Comparison of ENCODE assay signal across 16 cellular contexts in the genomic region with DNA sequence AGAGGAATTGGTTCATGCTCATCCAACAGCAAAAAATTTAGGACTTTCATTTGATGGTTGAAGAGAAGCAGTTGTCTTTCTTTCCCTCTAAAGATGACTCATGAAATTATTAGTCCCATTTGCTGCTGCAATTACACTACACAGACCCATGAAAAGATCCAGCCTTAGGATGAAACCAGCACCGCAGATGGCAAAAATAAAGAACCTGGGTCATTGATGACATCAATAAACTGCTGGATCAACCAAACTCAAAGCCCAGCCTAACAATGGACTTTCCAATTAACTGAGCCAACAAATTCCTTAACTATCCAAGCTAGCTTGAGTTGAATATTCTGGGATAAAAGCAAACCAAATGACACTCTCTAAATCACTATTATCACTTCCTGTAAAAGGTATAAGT. TPM values are rescaled to one million over a fixed set of nuclear protein-coding genes. Genes with fewer than 3 reads are reported as not detected.
A peak's percentile ranks its signal among the peaks of the same experiment; 100 is the strongest.
DNase-seq lines count a peak whose midpoint lies in the region; TF ChIP-seq lines count a peak whose summit lies in the region.
"Had no signal": no experiment of that assay in that cellular context is flagged by ENCODE, and none has a peak within 500 bp of the region (broad histone marks: within the 10 kb centered on the region; RNA-seq: fewer than 3 reads in every experiment).

No MANE protein-coding gene starts in this region.

- peak overlapping the region; percentile 41; the same call in 1 of the 2 replicates for H3K27ac Mint-ChIP-seq in HFFc6
- peak overlapping the region; percentile 60 for H3K27ac Mint-ChIP-seq in dendritic cell treated with granulocyte-macrophage colony-stimulating factor and Interleukin-4, amounts not matched to agents 40 ng/mL and 50 ng/mL, for 4 days
- peak overlapping the region; percentile 57 for H3K27ac Mint-ChIP-seq in neural crest cell (ENCODE audit: unreplicated experiment)
- H3K27ac Mint-ChIP-seq: T-helper 1 cell treated with Interleukin-12 subunit alpha and Interleukin-12 subunit beta and Interleukin-4 antibody, amounts not matched to agents 30 μg/mL and 1 μg/mL, for 36 hours had no signal

- H3K9me3 Mint-ChIP-seq in HFFc6 (no peaks in the 10 kb centered on the region), neural crest cell (no peaks in the 10 kb centered on the region)
- H3K9me3 Mint-ChIP-seq in dendritic cell treated with granulocyte-macrophage colony-stimulating factor and Interleukin-4, amounts not matched to agents 40 ng/mL and 50 ng/mL, for 4 days = peaks cover 12% of the 10 kb centered on the region
- H3K9me3 Mint-ChIP-seq: T-helper 1 cell treated with Interleukin-12 subunit alpha and Interleukin-12 subunit beta and Interleukin-4 antibody, amounts not matched to agents 30 μg/mL and 1 μg/mL, for 36 hours had no signal

- TF ChIP-seq CTCF in HFFc6 (IDR thresholded peaks at IDR 0.05) (no peak), neural crest cell (conservative IDR thresholded peaks at IDR 0.05) (no peak)

- intact Hi-C loops in dendritic cell treated with granulocyte-macrophage colony-stimulating factor and Interleukin-4, amounts not matched to agents 40 ng/mL and 50 ng/mL, for 4 days (cut with micrococcal nuclease) = no loop called here

- H3K27me3 Mint-ChIP-seq in HFFc6 (ENCODE audit: insufficient read depth) (peaks cover 2% of the 10 kb centered on the region; the same call in 1 of the 2 replicates), neural crest cell (ENCODE audit: low read depth) (no peaks in the 10 kb centered on the region)
- H3K27me3 Mint-ChIP-seq in dendritic cell treated with granulocyte-macrophage colony-stimulating factor and Interleukin-4, amounts not matched to agents 40 ng/mL and 50 ng/mL, for 4 days = no peaks in the 10 kb centered on the region

- peak; percentile 9 for DNase-seq in AG20443 (ENCODE audit: low spot score)
- no peak for DNase-seq in HFFc6
- no peak for DNase-seq in neural crest cell (ENCODE audit: low read depth, low spot score)
- DNase-seq in NCI-H2171 treated with DMSO at 0.1 percent for 48 hours (lab: John Stamatoyannopoulos, UW) = no peak
- no peak for DNase-seq in NOMO-1 treated with DMSO at 0.1 percent for 48 hours (lab: John Stamatoyannopoulos, UW; ENCODE audit: unreplicated experiment)
- no peak for DNase-seq in stimulated activated CD4-positive, alpha-beta T cell treated with anti-CD3 and anti-CD28 coated beads, Interleukin-2, amount 100 ng/mL, for 24 hours
- no peak for DNase-seq in stimulated activated naive CD4-positive, alpha-beta T cell treated with Interleukin-2 at 50 U/mL for 16 hours (lab: John Stamatoyannopoulos, UW)
- DNase-seq: activated gamma-delta T cell; dermis blood vessel endothelial cell; GDM1; NCI-H526 treated with DMSO at 0.1 percent for 48 hours; retina; SHP77 treated with DMSO at 0.1 percent for 48 hours; stimulated activated CD4-positive, alpha-beta T cell treated with anti-CD3 and anti-CD28 coated beads, Interleukin-15, amount 100 ng/mL, for 24 hours had no signal

- H3K4me1 Mint-ChIP-seq in HFFc6 (ENCODE audit: low read depth) (peaks cover 71% of the 10 kb centered on the region), neural crest cell (peaks cover 82% of the 10 kb centered on the region)
- H3K4me1 Mint-ChIP-seq in dendritic cell treated with granulocyte-macrophage colony-stimulating factor and Interleukin-4, amounts not matched to agents 40 ng/mL and 50 ng/mL, for 4 days (ENCODE audit: low read depth) = peaks cover 24% of the 10 kb centered on the region

- peaks cover 8% of the 10 kb centered on the region; the same call in 1 of the 2 replicates for H3K36me3 Mint-ChIP-seq in HFFc6 (ENCODE audit: low read depth)
- peaks cover 58% of the 10 kb centered on the region for H3K36me3 Mint-ChIP-seq in dendritic cell treated with granulocyte-macrophage colony-stimulating factor and Interleukin-4, amounts not matched to agents 40 ng/mL and 50 ng/mL, for 4 days (ENCODE audit: low read depth)
- H3K36me3 Mint-ChIP-seq in neural crest cell (ENCODE audit: low read depth) = no peaks in the 10 kb centered on the region

- no peak overlapping the region for H3K4me3 Mint-ChIP-seq in HFFc6
- no peak overlapping the region for H3K4me3 Mint-ChIP-seq in dendritic cell treated with granulocyte-macrophage colony-stimulating factor and Interleukin-4, amounts not matched to agents 40 ng/mL and 50 ng/mL, for 4 days
- no peak overlapping the region for H3K4me3 Mint-ChIP-seq in neural crest cell
- H3K4me3 Mint-ChIP-seq: T-helper 1 cell treated with Interleukin-12 subunit alpha and Interleukin-12 subunit beta and Interleukin-4 antibody, amounts not matched to agents 30 μg/mL and 1 μg/mL, for 36 hours had no signal

RNA-seq across cellular contexts. Expression of a gene that starts 20.7 kb away (rescaled TPM):
- 10 to 100 TPM; 34.0 to 40.0 (median 37.6) TPM for total RNA-seq in HFFc6 (2021; fragmentation: NEBNext Ultra II Directional; extraction: Animal tissue kit (Norgen Biotek cat#: 25700))
- 104 and 115 TPM in 2 replicates for total RNA-seq in neural crest cell
